In the genomic region with DNA sequence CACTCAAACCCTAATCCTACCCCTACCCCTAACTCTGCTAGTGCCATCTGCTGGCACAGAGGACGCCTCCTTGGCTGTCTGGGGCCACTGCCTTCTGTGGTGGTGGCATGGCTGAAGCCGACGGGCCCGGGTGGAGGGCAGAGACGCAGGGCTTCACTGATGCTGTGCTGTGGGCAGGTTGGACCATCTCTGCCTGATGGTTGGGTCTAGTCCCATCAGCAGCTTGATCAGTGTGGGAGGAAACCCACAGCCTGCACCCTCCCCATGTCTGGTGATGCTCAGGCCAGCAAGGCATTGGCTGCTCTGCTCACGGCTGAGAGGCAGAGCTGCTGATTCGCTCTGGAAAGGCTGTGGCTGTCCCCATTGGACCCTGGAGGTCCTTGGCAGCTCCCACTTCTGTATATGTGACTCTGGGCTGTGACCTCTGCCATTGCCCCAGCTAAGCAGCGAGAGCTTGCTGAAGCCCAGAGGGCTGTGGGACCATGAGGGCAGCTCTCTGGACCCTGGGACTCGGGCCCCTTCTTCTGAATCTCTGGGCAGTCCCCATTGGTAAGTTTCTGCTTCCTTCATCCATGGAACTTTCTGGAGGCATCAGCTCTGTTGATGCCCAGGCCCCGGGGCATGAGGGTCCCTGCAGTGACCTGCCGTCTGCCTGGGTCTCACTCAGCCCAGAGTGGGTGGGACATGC, we compare ENCODE assay signal across 1 cellular context.
TF ChIP-seq lines count a peak whose summit lies in the region.

TSS of gene SCART1 (plus strand) at position 430 of the 688 bp plus-strand sequence. CDS start at position 483, 53 bp downstream.

TF ChIP-seq in GM23338, 12 proteins besides CTCF, POLR2A, EP300 and RAD21:
- TF ChIP-seq STAT1 (IDR thresholded peaks at IDR 0.05; ENCODE audit: unreplicated experiment) (no peak), POLR2AphosphoS5 (IDR thresholded peaks at IDR 0.05; ENCODE audit: low read depth) (no peak), ZNF331 (CRISPR knock-in tag; IDR thresholded peaks at IDR 0.05; ENCODE audit: low read depth) (no peak), EZH2 (IDR thresholded peaks at IDR 0.05; ENCODE audit: low read depth, unreplicated experiment) (no peak), JUNB (IDR thresholded peaks at IDR 0.05; ENCODE audit: unreplicated experiment) (no peak), CREB1 (CRISPR knock-in tag; IDR thresholded peaks at IDR 0.05; ENCODE audit: low read depth) (no peak), ZNF114 (CRISPR knock-in tag; IDR thresholded peaks at IDR 0.05) (no peak), REST (IDR thresholded peaks at IDR 0.05; ENCODE audit: unreplicated experiment) (no peak), ETS1 (IDR thresholded peaks at IDR 0.05) (no peak), EZH2phosphoT487 (IDR thresholded peaks at IDR 0.05; ENCODE audit: unreplicated experiment) (no peak)
- TF ChIP-seq, protein P1, sequence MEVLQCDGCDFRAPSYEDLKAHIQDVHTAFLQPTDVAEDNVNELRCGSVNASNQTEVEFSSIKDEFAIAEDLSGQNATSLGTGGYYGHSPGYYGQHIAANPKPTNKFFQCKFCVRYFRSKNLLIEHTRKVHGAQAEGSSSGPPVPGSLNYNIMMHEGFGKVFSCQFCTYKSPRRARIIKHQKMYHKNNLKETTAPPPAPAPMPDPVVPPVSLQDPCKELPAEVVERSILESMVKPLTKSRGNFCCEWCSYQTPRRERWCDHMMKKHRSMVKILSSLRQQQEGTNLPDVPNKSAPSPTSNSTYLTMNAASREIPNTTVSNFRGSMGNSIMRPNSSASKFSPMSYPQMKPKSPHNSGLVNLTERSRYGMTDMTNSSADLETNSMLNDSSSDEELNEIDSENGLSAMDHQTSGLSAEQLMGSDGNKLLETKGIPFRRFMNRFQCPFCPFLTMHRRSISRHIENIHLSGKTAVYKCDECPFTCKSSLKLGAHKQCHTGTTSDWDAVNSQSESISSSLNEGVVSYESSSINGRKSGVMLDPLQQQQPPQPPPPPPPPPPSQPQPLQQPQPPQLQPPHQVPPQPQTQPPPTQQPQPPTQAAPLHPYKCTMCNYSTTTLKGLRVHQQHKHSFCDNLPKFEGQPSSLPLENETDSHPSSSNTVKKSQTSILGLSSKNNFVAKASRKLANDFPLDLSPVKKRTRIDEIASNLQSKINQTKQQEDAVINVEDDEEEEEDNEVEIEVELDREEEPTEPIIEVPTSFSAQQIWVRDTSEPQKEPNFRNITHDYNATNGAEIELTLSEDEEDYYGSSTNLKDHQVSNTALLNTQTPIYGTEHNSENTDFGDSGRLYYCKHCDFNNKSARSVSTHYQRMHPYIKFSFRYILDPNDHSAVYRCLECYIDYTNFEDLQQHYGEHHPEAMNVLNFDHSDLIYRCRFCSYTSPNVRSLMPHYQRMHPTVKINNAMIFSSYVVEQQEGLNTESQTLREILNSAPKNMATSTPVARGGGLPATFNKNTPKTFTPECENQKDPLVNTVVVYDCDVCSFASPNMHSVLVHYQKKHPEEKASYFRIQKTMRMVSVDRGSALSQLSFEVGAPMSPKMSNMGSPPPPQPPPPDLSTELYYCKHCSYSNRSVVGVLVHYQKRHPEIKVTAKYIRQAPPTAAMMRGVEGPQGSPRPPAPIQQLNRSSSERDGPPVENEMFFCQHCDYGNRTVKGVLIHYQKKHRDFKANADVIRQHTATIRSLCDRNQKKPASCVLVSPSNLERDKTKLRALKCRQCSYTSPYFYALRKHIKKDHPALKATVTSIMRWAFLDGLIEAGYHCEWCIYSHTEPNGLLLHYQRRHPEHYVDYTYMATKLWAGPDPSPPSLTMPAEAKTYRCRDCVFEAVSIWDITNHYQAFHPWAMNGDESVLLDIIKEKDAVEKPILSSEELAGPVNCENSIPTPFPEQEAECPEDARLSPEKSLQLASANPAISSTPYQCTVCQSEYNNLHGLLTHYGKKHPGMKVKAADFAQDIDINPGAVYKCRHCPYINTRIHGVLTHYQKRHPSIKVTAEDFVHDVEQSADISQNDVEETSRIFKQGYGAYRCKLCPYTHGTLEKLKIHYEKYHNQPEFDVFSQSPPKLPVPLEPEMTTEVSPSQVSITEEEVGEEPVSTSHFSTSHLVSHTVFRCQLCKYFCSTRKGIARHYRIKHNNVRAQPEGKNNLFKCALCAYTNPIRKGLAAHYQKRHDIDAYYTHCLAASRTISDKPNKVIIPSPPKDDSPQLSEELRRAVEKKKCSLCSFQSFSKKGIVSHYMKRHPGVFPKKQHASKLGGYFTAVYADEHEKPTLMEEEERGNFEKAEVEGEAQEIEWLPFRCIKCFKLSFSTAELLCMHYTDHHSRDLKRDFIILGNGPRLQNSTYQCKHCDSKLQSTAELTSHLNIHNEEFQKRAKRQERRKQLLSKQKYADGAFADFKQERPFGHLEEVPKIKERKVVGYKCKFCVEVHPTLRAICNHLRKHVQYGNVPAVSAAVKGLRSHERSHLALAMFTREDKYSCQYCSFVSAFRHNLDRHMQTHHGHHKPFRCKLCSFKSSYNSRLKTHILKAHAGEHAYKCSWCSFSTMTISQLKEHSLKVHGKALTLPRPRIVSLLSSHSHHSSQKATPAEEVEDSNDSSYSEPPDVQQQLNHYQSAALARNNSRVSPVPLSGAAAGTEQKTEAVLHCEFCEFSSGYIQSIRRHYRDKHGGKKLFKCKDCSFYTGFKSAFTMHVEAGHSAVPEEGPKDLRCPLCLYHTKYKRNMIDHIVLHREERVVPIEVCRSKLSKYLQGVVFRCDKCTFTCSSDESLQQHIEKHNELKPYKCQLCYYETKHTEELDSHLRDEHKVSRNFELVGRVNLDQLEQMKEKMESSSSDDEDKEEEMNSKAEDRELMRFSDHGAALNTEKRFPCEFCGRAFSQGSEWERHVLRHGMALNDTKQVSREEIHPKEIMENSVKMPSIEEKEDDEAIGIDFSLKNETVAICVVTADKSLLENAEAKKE (CRISPR knock-in tag; IDR thresholded peaks at IDR 0.05) = no peak
